In genomic region chr2:120952318-120952717, GRCh38 we compare ENCODE assay signal across 21 cellular contexts.
DNase-seq lines count a peak whose midpoint lies in the region; ATAC-seq and TF ChIP-seq lines count a peak whose summit lies in the region.
"Had no signal": no experiment of that assay in that cellular context is flagged by ENCODE, and none has a peak within 500 bp of the region (broad histone marks: within the 10 kb centered on the region; RNA-seq: fewer than 3 reads in every experiment).

No MANE protein-coding gene starts in this region.

- H3K18ac ChIP-seq in IMR-90 (ENCODE audit: low read depth, low read length) (no peak overlapping the region), mesenchymal stem cell (ENCODE audit: low read depth in 1 of 2, low read length in 2 of 2) (peak overlapping the region; percentile 13 to 48)

- peaks cover 35% of the 10 kb centered on the region for H3K9me1 ChIP-seq in IMR-90 (ENCODE audit: insufficient read depth, low read length)

- ATAC-seq in IMR-90 (ENCODE audit: low read depth) (peak; percentile 51), HG03378 (IDR thresholded peaks at IDR 0.05; ENCODE audit: unreplicated experiment) (no peak), GM19023 (IDR thresholded peaks at IDR 0.05; ENCODE audit: unreplicated experiment) (no peak)
- ATAC-seq: naive thymus-derived CD4-positive, alpha-beta T cell; psoas muscle had no signal

- H2AK9ac ChIP-seq in IMR-90 (replicated peaks; ENCODE audit: low read depth, low read length, poor library complexity): peak overlapping the region; percentile 2

- peaks cover 5% of the 10 kb centered on the region; the same call in 1 of the 2 replicates for H3K4me1 ChIP-seq in IMR-90 (ENCODE audit: control insufficient read depth, insufficient read depth, low read length)
- H3K4me1 ChIP-seq in mesenchymal stem cell (ENCODE audit: control insufficient read depth, insufficient read depth, low read depth, low read length): peaks cover 60% of the 10 kb centered on the region
- H3K4me1 ChIP-seq in thyroid gland: no peaks in the 10 kb centered on the region
- H3K4me1 ChIP-seq: HAP-1, spleen, testis had no signal

- BruUV-seq in IMR-90 (replicated peaks; lab: Mats Ljungman, UMichigan): no TSS peak

- H3K9ac ChIP-seq in IMR-90 (ENCODE audit: low read depth, low read length) (no peak overlapping the region), mesenchymal stem cell (ENCODE audit: low read length) (no peak overlapping the region)

- H3K4me2 ChIP-seq in IMR-90 (ENCODE audit: low read depth, low read length) (no peak overlapping the region), mesenchymal stem cell (ENCODE audit: low read length, poor library complexity, severe bottlenecking) (no peak overlapping the region)

- H3K23ac ChIP-seq in IMR-90 (ENCODE audit: low read depth, low read length) (no peak overlapping the region), mesenchymal stem cell (ENCODE audit: low read length in 2 of 2) (no peak overlapping the region)

- 85% methylated on average over 5 of the region's 9 CpGs; no CpG with 5 or more reads in 1 of the 2 experiments for WGBS in IMR-90 (ENCODE audit: extremely low coverage in 2 of 2, insufficient read length in 1 of 2), 2 experiments
- 64% methylated on average over 9 of the region's 9 CpGs for WGBS in mesenchymal stem cell
- 75 to 77% methylated on average over 8 to 9 of the region's 9 CpGs for WGBS in thyroid gland, 2 donors

- H2BK120ac ChIP-seq in IMR-90 (ENCODE audit: low read depth, low read length) (no peak overlapping the region), mesenchymal stem cell (ENCODE audit: low read depth, low read length) (no peak overlapping the region)

- TF ChIP-seq CTCF in IMR-90 (conservative IDR thresholded peaks at IDR 0.05; ENCODE audit: low read depth, low read length) (no peak), cardiac fibroblast (IDR thresholded peaks at IDR 0.05; ENCODE audit: low read depth, low read length) (no peak), thyroid gland (IDR thresholded peaks at IDR 0.05) (no peak)

- no peak overlapping the region for H2BK20ac ChIP-seq in IMR-90 (ENCODE audit: low read depth, low read length)

- H4K91ac ChIP-seq in IMR-90 (ENCODE audit: insufficient read depth, low read depth, low read length): peak overlapping the region; percentile 36; the same call in 1 of the 2 replicates
- peak overlapping the region; percentile 48 for H4K91ac ChIP-seq in mesenchymal stem cell (ENCODE audit: low read length)

- H4K5ac ChIP-seq in IMR-90 (ENCODE audit: low read depth, low read length): no peak overlapping the region

- H2AFZ ChIP-seq in IMR-90 (replicated peaks; ENCODE audit: low read length, poor library complexity) (no peak overlapping the region), mesenchymal stem cell (ENCODE audit: low read depth, low read length) (no peak overlapping the region)

- H4K20me1 ChIP-seq in IMR-90 (ENCODE audit: insufficient read depth, low read length): peaks cover 54% of the 10 kb centered on the region

- H2AK5ac ChIP-seq in IMR-90 (ENCODE audit: low read depth, low read length) (peak overlapping the region; percentile 19; the same call in 1 of the 2 replicates), mesenchymal stem cell (ENCODE audit: low read length, severe bottlenecking) (no peak overlapping the region)

- no peak overlapping the region; the same call in 1 of the 2 replicates for H3K4ac ChIP-seq in IMR-90 (ENCODE audit: low read depth, low read length)
- H3K4ac ChIP-seq in mesenchymal stem cell (ENCODE audit: low read depth in 1 of 2, low read length in 2 of 2): no peak overlapping the region

- peak overlapping the region in 1 of 2 experiments; percentile 16; a peak in 1 of 4 replicates for H4K8ac ChIP-seq in IMR-90 (ENCODE audit: low read depth in 2 of 2, low read length in 2 of 2)
- no peak overlapping the region for H4K8ac ChIP-seq in mesenchymal stem cell (ENCODE audit: low read length)

- H3K4me3 ChIP-seq in IMR-90 (ENCODE audit: insufficient read depth, low read depth, low read length) (no peak overlapping the region), cardiac fibroblast (replicated peaks in 1 of 2; ENCODE audit: low read depth in 2 of 2, low read length in 2 of 2) (no peak overlapping the region), mesenchymal stem cell (ENCODE audit: insufficient read depth in 1 of 2, low read depth in 1 of 2, low read length in 2 of 2) (peak overlapping the region in 1 of 2 experiments; percentile 46), thyroid gland (replicated peaks in 1 of 3) (no peak overlapping the region)
- H3K4me3 ChIP-seq: HAP-1, psoas muscle, spleen, testis had no signal

- intact Hi-C loops in IMR-90 (cut with micrococcal nuclease): no loop called here
- intact Hi-C loops in thyroid gland (cut with DNase I): no loop called here

- CTCF ChIA-PET in IMR-90 (lab: Yijun Ruan, JAX): interaction anchor here (0.5 kb wide), 1 partner anchor 123 kb away, joined by 3 read pairs; no protein-coding TSS in a partner anchor

- H3K27ac ChIP-seq in IMR-90 (ENCODE audit: insufficient read depth, low read length) (no peak overlapping the region), mesenchymal stem cell (ENCODE audit: low read length, poor library complexity, severe bottlenecking) (peak overlapping the region; percentile 54), thyroid gland (no peak overlapping the region)
- H3K27ac ChIP-seq: psoas muscle, spleen, testis had no signal

- H3K79me1 ChIP-seq in IMR-90 (ENCODE audit: low read depth in 1 of 2, low read length in 2 of 2) (peaks cover 50 to 97% of the 10 kb centered on the region in 2 experiments), mesenchymal stem cell (replicated peaks; ENCODE audit: low read length, poor library complexity, severe bottlenecking) (peaks cover 27% of the 10 kb centered on the region)

- no peak for TF ChIP-seq POLR2A in IMR-90 (IDR thresholded peaks at IDR 0.05; ENCODE audit: low read depth, low read length)
- TF ChIP-seq POLR2A in thyroid gland (IDR thresholded peaks at IDR 0.05): no peak

- no peak for TF ChIP-seq RAD21 in IMR-90 (IDR thresholded peaks at IDR 0.05; ENCODE audit: low read length)

- H3K27me3 ChIP-seq in IMR-90 (ENCODE audit: control insufficient read depth, insufficient read depth, low read length): no peaks in the 10 kb centered on the region
- no peaks in the 10 kb centered on the region for H3K27me3 ChIP-seq in mesenchymal stem cell (ENCODE audit: control insufficient read depth in 1 of 2, insufficient read depth in 1 of 2, low read length in 2 of 2)
- no peaks in the 10 kb centered on the region for H3K27me3 ChIP-seq in thyroid gland
- H3K27me3 ChIP-seq: testis had no signal

- H3K56ac ChIP-seq in IMR-90 (ENCODE audit: extremely low read depth, insufficient read depth, low read length): no peak overlapping the region

- H2BK12ac ChIP-seq in mesenchymal stem cell (ENCODE audit: low read length in 2 of 2): no peak overlapping the region

- no peak overlapping the region for H2BK5ac ChIP-seq in IMR-90 (ENCODE audit: low read depth, low read length, poor library complexity, severe bottlenecking)
- no peak overlapping the region for H2BK5ac ChIP-seq in mesenchymal stem cell (ENCODE audit: low read depth, low read length, poor library complexity, severe bottlenecking)

- in situ Hi-C loops in IMR-90 (cut with MboI; ENCODE audit: low sequenced_read_pairs): no loop called here

- DNase-seq in Ammon's horn (ENCODE audit: low spot score) (peak; percentile 68), IMR-90 (peak; percentile 55), cardiac fibroblast (ENCODE audit: low read depth in 2 of 2) (peak; percentile 32 to 71), mesenchymal stem cell (peak; percentile 71), thyroid gland (no peak)
- no peak for DNase-seq in central memory CD4-positive, alpha-beta T cell
- DNase-seq: activated CD4-positive, alpha-beta T cell treated with anti-CD3 and anti-CD28 coated beads for 48 hours; activated CD8-positive, alpha-beta memory T cell treated with anti-CD3 and anti-CD28 coated beads, Interleukin-2, amount 50 U/mL, for 4 hours; aorta; DMS 273 treated with DMSO at 0.1 percent for 48 hours; head of caudate nucleus; immature natural killer cell; naive thymus-derived CD4-positive, alpha-beta T cell; NCI-H146; psoas muscle; SHP77 treated with DMSO at 0.1 percent for 48 hours; spleen; testis had no signal

- H3K14ac ChIP-seq in IMR-90 (replicated peaks; ENCODE audit: low read depth, low read length) (no peak overlapping the region), mesenchymal stem cell (ENCODE audit: low read length in 2 of 2) (no peak overlapping the region)

- H3K36me3 ChIP-seq in IMR-90 (ENCODE audit: control insufficient read depth, insufficient read depth, low read length) (peaks cover 52% of the 10 kb centered on the region), mesenchymal stem cell (ENCODE audit: control insufficient read depth in 1 of 2, insufficient read depth in 2 of 2, low read depth in 1 of 2, low read length in 2 of 2) (peaks cover 13 to 47% of the 10 kb centered on the region in 2 experiments), thyroid gland (no peaks in the 10 kb centered on the region)
- H3K36me3 ChIP-seq: HAP-1, spleen had no signal

- dilution Hi-C loops in IMR-90 (cut with HindIII; ENCODE audit: low sequenced_read_pairs, unreplicated experiment): no loop called here

- POLR2A ChIA-PET in IMR-90 (lab: Charles Lee; ENCODE audit: unreplicated experiment): no interaction called here

- H3K9me3 ChIP-seq in IMR-90 (ENCODE audit: control insufficient read depth, insufficient read depth, low read length) (no peaks in the 10 kb centered on the region), mesenchymal stem cell (ENCODE audit: control insufficient read depth, low read length) (no peaks in the 10 kb centered on the region), thyroid gland (no peaks in the 10 kb centered on the region)
- H3K9me3 ChIP-seq: HAP-1, psoas muscle, spleen, testis had no signal

- no peak overlapping the region for H2BK15ac ChIP-seq in IMR-90 (ENCODE audit: low read depth, low read length)
- H2BK15ac ChIP-seq in mesenchymal stem cell (ENCODE audit: low read depth, poor library complexity, severe bottlenecking): no peak overlapping the region

TF ChIP-seq in IMR-90, 13 proteins besides CTCF, POLR2A, EP300 and RAD21:
- TF ChIP-seq BHLHE40 (IDR thresholded peaks at IDR 0.05; ENCODE audit: low read depth, low read length) (no peak), SMC3 (IDR thresholded peaks at IDR 0.05; ENCODE audit: low read depth, low read length) (no peak), NFE2L2 (IDR thresholded peaks at IDR 0.05; ENCODE audit: low read depth, low read length) (no peak)

Comparison
In these comparisons a context has a peak if more than half of its experiments do, and no peak if none do; other contexts are left out.
1. DNase-seq: peak in Ammon's horn (single experiment), IMR-90 (single experiment), cardiac fibroblast (2 of 2) and mesenchymal stem cell (single experiment); none in thyroid gland (0 of 2) and central memory CD4-positive, alpha-beta T cell (single experiment).